ENCODE assay signal across 16 cellular contexts in genomic region chr19:34794289-34794960, GRCh38.
"Had no signal": no experiment of that assay in that cellular context is flagged by ENCODE, and none has a peak within 500 bp of the region (broad histone marks: within the 10 kb centered on the region; RNA-seq: fewer than 3 reads in every experiment).

No MANE protein-coding gene starts in this region.

- H3K36me3 ChIP-seq: colonic mucosa, heart right ventricle, left ventricle myocardium inferior, neural progenitor cell, stomach had no signal

- H3K4me1 ChIP-seq: body of pancreas, colonic mucosa, heart right ventricle, left ventricle myocardium inferior, neural progenitor cell, parathyroid adenoma, stomach had no signal

- H3K4me1 Mint-ChIP-seq: neural progenitor cell had no signal

- H3K36me3 Mint-ChIP-seq: neural progenitor cell, type B pancreatic cell had no signal

- H2AFZ ChIP-seq: neural progenitor cell, parathyroid adenoma had no signal

- H3K4me3 Mint-ChIP-seq: neural progenitor cell; T-helper 1 cell treated with Interleukin-12 subunit alpha and Interleukin-12 subunit beta and Interleukin-4 antibody, amounts not matched to agents 30 μg/mL and 1 μg/mL, for 36 hours; type B pancreatic cell had no signal

- H3K27ac Mint-ChIP-seq: activated naive CD8-positive, alpha-beta T cell treated with anti-CD3 and anti-CD28 coated beads, Interleukin-2, amount 10 ng/mL, durations not matched to agents 7 days and 5 days; neural progenitor cell; T-helper 1 cell treated with Interleukin-12 subunit alpha and Interleukin-12 subunit beta and Interleukin-4 antibody, amounts not matched to agents 30 μg/mL and 1 μg/mL, for 36 hours; type B pancreatic cell had no signal

- H3K27ac ChIP-seq: body of pancreas, colonic mucosa, heart right ventricle, left ventricle myocardium inferior, neural progenitor cell, parathyroid adenoma, stomach had no signal

- FAIRE-seq: endometrium had no signal

- H3K27me3 Mint-ChIP-seq: activated naive CD8-positive, alpha-beta T cell treated with anti-CD3 and anti-CD28 coated beads, Interleukin-2, amount 10 ng/mL, durations not matched to agents 7 days and 5 days had no signal

- H3K4me3 ChIP-seq: body of pancreas, colonic mucosa, heart right ventricle, left ventricle myocardium inferior, neural progenitor cell, smooth muscle cell, stomach had no signal

- DNase-seq: activated CD4-positive, CD25-positive, alpha-beta regulatory T cell treated with anti-CD3 and anti-CD28 coated beads, Interleukin-2, amount 50 U/mL, for 72 hours; activated naive CD8-positive, alpha-beta T cell treated with anti-CD3 and anti-CD28 coated beads, Interleukin-2, amount 10 ng/mL, durations not matched to agents 7 days and 5 days; body of pancreas; caudate nucleus; colonic mucosa; heart right ventricle; kidney glomerular epithelial cell; left ventricle myocardium inferior; stimulated activated CD4-positive, alpha-beta T cell treated with anti-CD3 and anti-CD28 coated beads, Interleukin-4, amount 100 ng/mL, for 1 hour; stomach had no signal

- H3K27me3 ChIP-seq: body of pancreas, colonic mucosa, neural progenitor cell, stomach had no signal

- H3K79me2 ChIP-seq: parathyroid adenoma had no signal
